ENCODE assay signal across 9 cellular contexts in the genomic region with DNA sequence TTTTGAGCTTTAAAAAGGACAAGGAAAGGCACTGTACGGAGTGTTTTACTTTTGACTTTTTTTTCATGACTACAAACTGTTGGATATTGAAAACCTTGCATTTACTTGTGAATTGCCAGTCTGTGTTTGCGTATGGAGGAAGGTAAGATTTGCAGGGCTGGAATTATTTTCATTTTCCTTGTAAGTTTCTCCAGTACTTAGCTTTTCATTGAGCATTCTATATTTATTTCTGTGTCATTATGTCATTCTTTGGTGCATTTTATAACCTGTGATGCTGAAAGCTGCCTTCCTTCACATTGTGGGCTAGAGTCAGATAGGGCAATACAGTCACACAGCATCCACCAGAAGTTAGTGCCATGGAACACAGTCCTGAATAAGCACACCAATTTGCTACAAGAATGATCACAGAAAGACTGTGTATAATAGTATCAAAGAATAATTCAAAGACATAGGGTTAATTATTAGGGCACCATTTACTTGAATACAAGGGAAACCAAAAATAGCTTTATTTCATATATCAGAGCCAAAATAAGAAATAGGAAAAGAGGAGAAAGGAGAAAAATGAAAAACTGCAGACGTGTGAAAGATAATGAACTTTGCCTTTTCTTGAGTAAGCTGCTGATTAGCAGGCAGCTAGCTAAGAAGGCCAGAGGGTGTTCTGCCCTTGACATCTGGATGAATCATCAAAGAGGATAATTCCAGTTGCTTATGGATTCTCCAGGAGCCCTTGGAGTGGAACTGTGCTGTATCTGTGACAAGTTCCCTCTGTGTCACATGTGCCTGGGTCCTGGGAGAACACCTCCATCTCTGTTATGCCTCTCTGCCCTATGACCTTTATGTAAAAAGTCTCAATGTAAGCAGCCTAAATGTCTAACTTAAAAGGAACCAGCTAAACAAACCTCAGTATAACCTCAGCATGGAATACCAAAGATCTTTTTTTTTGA. TPM values are rescaled to one million over a fixed set of nuclear protein-coding genes. Genes with fewer than 3 reads are reported as not detected.
DNase-seq lines count a peak whose midpoint lies in the region; ATAC-seq and TF ChIP-seq lines count a peak whose summit lies in the region.
"Had no signal": no experiment of that assay in that cellular context is flagged by ENCODE, and none has a peak within 500 bp of the region (broad histone marks: within the 10 kb centered on the region; RNA-seq: fewer than 3 reads in every experiment).

No MANE protein-coding gene starts in this region.

- no peaks in the 10 kb centered on the region for H3K27me3 ChIP-seq in left ventricle myocardium inferior (ENCODE audit: low read depth)
- no peaks in the 10 kb centered on the region for H3K27me3 ChIP-seq in body of pancreas
- H3K27me3 ChIP-seq in layer of hippocampus (ENCODE audit: control insufficient read depth, insufficient read depth, low read length): no peaks in the 10 kb centered on the region

- H3K27ac Mint-ChIP-seq in type B pancreatic cell: peak overlapping the region; percentile 47
- H3K27ac Mint-ChIP-seq: progenitor cell of endocrine pancreas had no signal

- H3K9me3 ChIP-seq in left ventricle myocardium inferior (replicated peaks) (no peaks in the 10 kb centered on the region), body of pancreas (no peaks in the 10 kb centered on the region)

- no peaks in the 10 kb centered on the region for H3K27me3 Mint-ChIP-seq in type B pancreatic cell

- DNase-seq in left ventricle myocardium inferior (no peak), cardiac septum (ENCODE audit: low spot score) (no peak), body of pancreas (no peak), type B pancreatic cell (ENCODE audit: extremely low spot score, unreplicated experiment) (no peak), NCI-H774 (lab: John Stamatoyannopoulos, UW) (no peak), amygdala (lab: John Stamatoyannopoulos, UW) (no peak)

- H3K27ac ChIP-seq in left ventricle myocardium inferior (replicated peaks) (peak overlapping the region; percentile 52), body of pancreas (peak overlapping the region in 3 of 4 donors; percentile 10 to 34 (median 25)), layer of hippocampus (ENCODE audit: low read depth, low read length) (peak overlapping the region; percentile 16)

- H3K4me1 Mint-ChIP-seq in type B pancreatic cell (ENCODE audit: unreplicated experiment): peaks cover 24% of the 10 kb centered on the region

- H3K4me3 Mint-ChIP-seq in type B pancreatic cell: peak overlapping the region; percentile 24

- TF ChIP-seq POLR2A in body of pancreas (IDR thresholded peaks at IDR 0.05): no peak

- H3K4me1 ChIP-seq in left ventricle myocardium inferior: peaks cover 22% of the 10 kb centered on the region
- H3K4me1 ChIP-seq in body of pancreas: peaks cover 9% of the 10 kb centered on the region

- ATAC-seq in body of pancreas (no peak), GM19463 (IDR thresholded peaks at IDR 0.05; ENCODE audit: unreplicated experiment) (no peak)

- no peaks in the 10 kb centered on the region for H3K36me3 Mint-ChIP-seq in type B pancreatic cell

- no peaks in the 10 kb centered on the region for H3K36me3 ChIP-seq in left ventricle myocardium inferior
- no peaks in the 10 kb centered on the region for H3K36me3 ChIP-seq in body of pancreas (replicated peaks in 1 of 2; ENCODE audit: insufficient read depth in 1 of 2, low read depth in 2 of 2)

- TF ChIP-seq CTCF in left ventricle myocardium inferior (IDR thresholded peaks at IDR 0.05; ENCODE audit: borderline replicate concordance) (no peak), body of pancreas (IDR thresholded peaks at IDR 0.05) (no peak), type B pancreatic cell (conservative IDR thresholded peaks at IDR 0.05) (no peak)

- no peaks in the 10 kb centered on the region for H3K9me3 Mint-ChIP-seq in type B pancreatic cell

- intact Hi-C loops in left ventricle myocardium inferior (cut with micrococcal nuclease): no loop called here
- intact Hi-C loops in cardiac septum (cut with DNase I): no loop called here
- intact Hi-C loops in body of pancreas (cut with DNase I): no loop called here

- H3K4me3 ChIP-seq in left ventricle myocardium inferior (no peak overlapping the region), body of pancreas (no peak overlapping the region)

- WGBS in body of pancreas, 2 donors: 34 to 37% methylated on average over 3 of the region's 3 CpGs

RNA-seq across cellular contexts. Expression of gene FAM20B, which starts 8.0 kb away (rescaled TPM):
- total RNA-seq in left ventricle myocardium inferior (53.8 TPM), cardiac septum (54.6 TPM), body of pancreas (10 to 100 TPM; 11.4 to 11.9 TPM), type B pancreatic cell (ENCODE audit: low replicate concordance) (40.1 and 41.0 TPM in 2 replicates)
